ENCODE assay signal across 8 cellular contexts in genomic region chr9:92807757-92808725, GRCh38. TPM values are rescaled to one million over a fixed set of nuclear protein-coding genes. Genes with fewer than 3 reads are reported as not detected.
DNase-seq lines count a peak whose midpoint lies in the region; ATAC-seq, FAIRE-seq and TF ChIP-seq lines count a peak whose summit lies in the region.

No MANE protein-coding gene starts in this region.

- H3K27me3 Mint-ChIP-seq in WTC11 (ENCODE audit: low read depth): peaks cover 66% of the 10 kb centered on the region

- POLR2A ChIA-PET in WTC11 (lab: Charles Lee): no interaction called here

- H3K27ac ChIP-seq in foreskin keratinocyte: no peak overlapping the region

- no peak for TF ChIP-seq CTCF in WTC11 (IDR thresholded peaks at IDR 0.05)
- TF ChIP-seq CTCF in foreskin keratinocyte (conservative IDR thresholded peaks at IDR 0.05): no peak

- no peaks in the 10 kb centered on the region for H3K9me3 Mint-ChIP-seq in WTC11
- no peaks in the 10 kb centered on the region for H3K9me3 Mint-ChIP-seq in stimulated activated effector memory CD8-positive, alpha-beta T cell treated with anti-CD3 and anti-CD28 coated beads, Interleukin-12 subunit alpha, Interleukin-12 subunit beta, amount 100 ng/mL, for 72 hours

- H3K4me3 Mint-ChIP-seq in WTC11: peak overlapping the region; percentile 87
- peak overlapping the region; percentile 86 for H3K4me3 Mint-ChIP-seq in stimulated activated effector memory CD8-positive, alpha-beta T cell treated with anti-CD3 and anti-CD28 coated beads, Interleukin-12 subunit alpha, Interleukin-12 subunit beta, amount 100 ng/mL, for 72 hours

- H3K27ac Mint-ChIP-seq in WTC11: no peak overlapping the region
- H3K27ac Mint-ChIP-seq in stimulated activated effector memory CD8-positive, alpha-beta T cell treated with anti-CD3 and anti-CD28 coated beads, Interleukin-12 subunit alpha, Interleukin-12 subunit beta, amount 100 ng/mL, for 72 hours: no peak overlapping the region

- peaks cover 18% of the 10 kb centered on the region for H3K4me1 Mint-ChIP-seq in WTC11
- H3K4me1 Mint-ChIP-seq in stimulated activated effector memory CD8-positive, alpha-beta T cell treated with anti-CD3 and anti-CD28 coated beads, Interleukin-12 subunit alpha, Interleukin-12 subunit beta, amount 100 ng/mL, for 72 hours: peaks cover 6% of the 10 kb centered on the region

- ATAC-seq in WTC11: no peak; the same call in 1 of the 2 replicates
- peak; percentile 18 for ATAC-seq in foreskin keratinocyte
- ATAC-seq in stimulated activated effector memory CD8-positive, alpha-beta T cell treated with anti-CD3 and anti-CD28 coated beads, Interleukin-12 subunit alpha, Interleukin-12 subunit beta, amount 100 ng/mL, for 72 hours: peak; percentile 44
- no peak for ATAC-seq in HG03159 (IDR thresholded peaks at IDR 0.05; ENCODE audit: unreplicated experiment)
- no peak for ATAC-seq in GM19463 (IDR thresholded peaks at IDR 0.05; ENCODE audit: unreplicated experiment)

- H3K36me3 Mint-ChIP-seq in WTC11: no peaks in the 10 kb centered on the region
- H3K36me3 Mint-ChIP-seq in stimulated activated effector memory CD8-positive, alpha-beta T cell treated with anti-CD3 and anti-CD28 coated beads, Interleukin-12 subunit alpha, Interleukin-12 subunit beta, amount 100 ng/mL, for 72 hours: no peaks in the 10 kb centered on the region

- DNase-seq in NCI-H2196 (lab: John Stamatoyannopoulos, UW; ENCODE audit: unreplicated experiment): peak; percentile 31
- no peak for DNase-seq in NCI-H2196 treated with DMSO at 0.1 percent for 48 hours (lab: John Stamatoyannopoulos, UW; ENCODE audit: unreplicated experiment)
- DNase-seq in WTC11 (ENCODE audit: low spot score): peak; percentile 46
- DNase-seq in foreskin keratinocyte: no peak
- DNase-seq in stimulated activated effector memory CD8-positive, alpha-beta T cell treated with anti-CD3 and anti-CD28 coated beads, Interleukin-12 subunit alpha, Interleukin-12 subunit beta, amount 100 ng/mL, for 72 hours (ENCODE audit: low spot score in 2 of 2): peak; percentile 18 to 64
- no peak for DNase-seq in GM19239 (ENCODE audit: insufficient read length, low spot score)

- no peaks in the 10 kb centered on the region for H3K4me1 ChIP-seq in foreskin keratinocyte

- H3K27me3 ChIP-seq in foreskin keratinocyte: peaks cover 85% of the 10 kb centered on the region

- no peak for FAIRE-seq in GM19239 (lab: Jason Lieb, UNC)

- CTCF ChIA-PET in WTC11 (lab: Charles Lee): interaction anchor here (0.7 to 2.8 kb wide), 15 partner anchors 8 to 495 kb away, joined by 3 to 28 read pairs (median 4); no protein-coding TSS in a partner anchor

TF ChIP-seq in WTC11, 78 proteins besides CTCF, POLR2A, EP300 and RAD21:
- no peak for TF ChIP-seq USF2 (CRISPR knock-in tag; IDR thresholded peaks at IDR 0.05)
- TF ChIP-seq ARID4B (CRISPR knock-in tag; IDR thresholded peaks at IDR 0.05; ENCODE audit: borderline replicate concordance): 0 out of 2 replicates have a peak, but pooled peaks have one; percentile 4
- TF ChIP-seq ATF2 (CRISPR knock-in tag; IDR thresholded peaks at IDR 0.05; ENCODE audit: borderline replicate concordance, low read depth): no peak
- TF ChIP-seq ZNF281 (CRISPR knock-in tag; IDR thresholded peaks at IDR 0.05): 0 out of 2 replicates have a peak, but pooled peaks have one; percentile 8

RNA-seq across cellular contexts. Expression of gene BICD2, which starts 43.4 kb away (rescaled TPM):
- 30.8 to 38.7 TPM (median 31.4 TPM) in 3 replicates for total RNA-seq in WTC11 (2021)
- total RNA-seq in foreskin keratinocyte: 60.0 and 66.3 TPM in 2 replicates
- polyA plus RNA-seq in foreskin keratinocyte: 19.3 and 24.2 TPM in 2 replicates

Comparison
In these comparisons a context has a peak if more than half of its experiments do, and no peak if none do; other contexts are left out.
1. DNase-seq: peak in NCI-H2196 (single experiment), WTC11 (single experiment) and stimulated activated effector memory CD8-positive, alpha-beta T cell treated with anti-CD3 and anti-CD28 coated beads, Interleukin-12 subunit alpha, Interleukin-12 subunit beta, amount 100 ng/mL, for 72 hours (2 of 2); none in NCI-H2196 treated with DMSO at 0.1 percent for 48 hours (single experiment), foreskin keratinocyte (0 of 2) and GM19239 (single experiment).
2. ATAC-seq: peak in foreskin keratinocyte (single experiment) and stimulated activated effector memory CD8-positive, alpha-beta T cell treated with anti-CD3 and anti-CD28 coated beads, Interleukin-12 subunit alpha, Interleukin-12 subunit beta, amount 100 ng/mL, for 72 hours (single experiment); none in WTC11 (single experiment), HG03159 (single experiment) and GM19463 (single experiment).